1 cellular context compared by ENCODE assay signal in genomic region chr7:129021656-129022055, GRCh38.
TF ChIP-seq lines count a peak whose summit lies in the region.

No MANE protein-coding gene starts in this region.

TF ChIP-seq in SK-N-SH, 30 proteins besides CTCF, POLR2A, EP300 and RAD21 (continued from another document):
- TF ChIP-seq ELF1 (IDR thresholded peaks at IDR 0.05) (no peak), CHD2 (IDR thresholded peaks at IDR 0.05; ENCODE audit: low read length, partially characterized antibody) (no peak), USF2 (IDR thresholded peaks at IDR 0.05; ENCODE audit: borderline replicate concordance, low read depth, low read length) (no peak), MAX (IDR thresholded peaks at IDR 0.05; ENCODE audit: low read depth) (no peak), FOXM1 (IDR thresholded peaks at IDR 0.05; ENCODE audit: low read depth) (no peak), GATA2 (CRISPR knock-in tag; IDR thresholded peaks at IDR 0.05) (no peak), TCF12 (IDR thresholded peaks at IDR 0.05) (no peak)
TF ChIP-seq in SK-N-SH: peak in this region for 0.
